In the genomic region with DNA sequence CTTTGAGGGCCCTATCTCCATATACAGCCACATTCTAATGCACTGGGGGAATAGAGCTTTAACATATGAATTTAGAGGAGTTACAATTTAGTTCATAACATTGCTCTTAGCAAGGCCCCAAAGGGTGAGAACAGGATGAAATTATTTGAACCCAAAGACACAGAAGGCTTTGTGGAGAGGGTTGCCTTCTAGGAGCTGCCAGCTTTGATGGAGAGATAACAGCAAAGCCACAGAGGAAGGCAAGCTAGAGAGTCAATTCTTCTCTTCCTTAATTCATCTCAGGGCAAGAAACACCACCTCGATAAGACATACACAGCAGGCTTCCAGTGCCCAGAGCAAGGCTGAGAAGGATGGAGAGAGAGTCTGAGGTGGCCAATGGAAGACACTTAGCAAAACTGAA, we compare ENCODE assay signal across 1 cellular context.
TF ChIP-seq lines count a peak whose summit lies in the region.

No MANE protein-coding gene starts in this region.

TF ChIP-seq in endothelial cell of umbilical vein, 7 proteins besides CTCF, POLR2A, EP300 and RAD21 (continued from another document):
- TF ChIP-seq, protein P1, sequence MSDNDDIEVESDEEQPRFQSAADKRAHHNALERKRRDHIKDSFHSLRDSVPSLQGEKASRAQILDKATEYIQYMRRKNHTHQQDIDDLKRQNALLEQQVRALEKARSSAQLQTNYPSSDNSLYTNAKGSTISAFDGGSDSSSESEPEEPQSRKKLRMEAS (IDR thresholded peaks at IDR 0.05; ENCODE audit: insufficient read depth, insufficient read length) = no peak
- TF ChIP-seq GATA2 (IDR thresholded peaks at IDR 0.05; ENCODE audit: insufficient read depth, insufficient read length, low read depth, low read length) = no peak
- TF ChIP-seq MYC (IDR thresholded peaks at IDR 0.05; ENCODE audit: low read depth, low read length) = no peak
- no peak for TF ChIP-seq FOS (IDR thresholded peaks at IDR 0.05; ENCODE audit: borderline replicate concordance, insufficient read depth, low read length)
- TF ChIP-seq EZH2 (IDR thresholded peaks at IDR 0.05; ENCODE audit: borderline replicate concordance, low read depth, low read length, severe bottlenecking) = no peak
- TF ChIP-seq POLR2AphosphoS5 (IDR thresholded peaks at IDR 0.05; ENCODE audit: insufficient read depth, low read depth, low read length) = no peak
